In the genomic region with DNA sequence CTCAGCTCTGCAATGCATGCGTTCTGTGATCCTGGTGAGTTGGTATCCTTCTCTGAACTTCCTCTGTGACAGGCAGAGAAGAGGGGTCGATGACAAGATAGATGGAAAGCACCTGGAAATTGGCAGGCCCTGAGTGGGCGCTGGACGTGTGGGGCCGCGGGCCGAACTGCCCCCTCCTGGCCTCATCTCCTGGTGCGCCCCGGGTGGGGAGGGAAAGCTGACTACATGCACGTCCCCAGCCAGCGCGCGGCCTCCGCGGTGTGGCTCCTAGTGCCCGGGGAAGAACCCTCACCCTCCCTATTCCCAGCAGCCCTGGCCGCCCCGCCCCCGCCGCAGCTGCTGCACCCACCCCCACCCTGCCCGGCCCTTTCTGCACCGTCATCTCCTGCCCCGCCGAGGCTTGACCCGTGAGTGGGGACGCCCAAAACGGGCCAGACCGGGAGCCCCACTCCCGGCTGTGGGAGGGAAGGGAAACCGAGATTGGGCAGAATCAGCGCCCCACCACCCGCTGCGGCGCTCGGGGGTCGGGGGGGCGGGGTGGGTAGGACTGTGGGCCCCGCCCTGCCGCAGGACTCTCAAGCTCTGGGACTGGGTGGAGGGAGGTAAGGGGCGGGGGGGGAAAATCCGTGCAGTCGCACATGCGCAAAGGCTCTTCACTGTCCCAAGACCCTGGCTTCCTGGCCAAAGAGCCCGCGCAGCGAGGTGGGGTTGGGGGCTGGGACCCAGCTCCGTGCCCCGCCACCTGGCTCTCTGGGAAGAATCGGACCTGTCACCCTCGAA, we compare ENCODE assay signal across 8 cellular contexts. TPM values are rescaled to one million over a fixed set of nuclear protein-coding genes. Genes with fewer than 3 reads are reported as not detected.
A peak's percentile ranks its signal among the peaks of the same experiment; 100 is the strongest.
DNase-seq lines count a peak whose midpoint lies in the region; ATAC-seq and TF ChIP-seq lines count a peak whose summit lies in the region.

A gene (plus strand): TSS at position 371 of the 780 bp plus-strand sequence.

- H3K36me3 ChIP-seq in ascending aorta (no peaks in the 10 kb centered on the region), prostate gland (no peaks in the 10 kb centered on the region)

- peak within 1 kb of the TSS; percentile 57 to 64 for H3K4me3 ChIP-seq in ascending aorta
- peak within 1 kb of the TSS; percentile 57 for H3K4me3 ChIP-seq in right cardiac atrium (ENCODE audit: low read length)
- peak within 1 kb of the TSS; percentile 42 to 55 for H3K4me3 ChIP-seq in prostate gland

- H3K27ac ChIP-seq in ascending aorta (peak within 1 kb of the TSS; percentile 91 to 93), right cardiac atrium (ENCODE audit: low read length) (peak within 1 kb of the TSS; percentile 90), prostate gland (peak within 1 kb of the TSS; percentile 93 to 96)

- WGBS in right cardiac atrium, result 1% methylated on average over 50 of the region's 50 CpGs
- 2% methylated on average over 37 of the region's 50 CpGs for WGBS in prostate gland

- peaks cover 20 to 34% of the 10 kb centered on the region in 2 donors for H3K4me1 ChIP-seq in ascending aorta
- peaks cover 5% of the 10 kb centered on the region for H3K4me1 ChIP-seq in right cardiac atrium (ENCODE audit: control insufficient read depth, insufficient read depth, low read length)
- peaks cover 17% of the 10 kb centered on the region for H3K4me1 ChIP-seq in prostate gland (replicated peaks)

- ATAC-seq in GM18498 (IDR thresholded peaks at IDR 0.05; ENCODE audit: unreplicated experiment) (peak; percentile 33), HG03064 (IDR thresholded peaks at IDR 0.05; ENCODE audit: low read depth, unreplicated experiment) (peak; percentile 39), right cardiac atrium (peak; percentile 75 to 77)

- TF ChIP-seq POLR2A in prostate gland (IDR thresholded peaks at IDR 0.05), result peak; percentile 75

- TF ChIP-seq CTCF in AG09319 (IDR thresholded peaks at IDR 0.05; ENCODE audit: low read depth, low read length) (peak; percentile 7; the same call in 1 of the 2 replicates), ascending aorta (IDR thresholded peaks at IDR 0.05) (no peak), prostate gland (IDR thresholded peaks at IDR 0.05) (peak in 2 of 4 experiments; percentile 31 to 33)

- H3K27me3 ChIP-seq in ascending aorta, result no peaks in the 10 kb centered on the region
- H3K27me3 ChIP-seq in right cardiac atrium (ENCODE audit: control insufficient read depth, insufficient read depth), result no peaks in the 10 kb centered on the region
- H3K27me3 ChIP-seq in prostate gland (replicated peaks; ENCODE audit: insufficient read depth), result no peaks in the 10 kb centered on the region

- DNase-seq in AG09319 (ENCODE audit: extremely low read depth, low read depth) (peak; percentile 68), NCI-H774 (lab: John Stamatoyannopoulos, UW) (peak; percentile 47), ascending aorta (ENCODE audit: low spot score in 2 of 2) (peak; percentile 67 to 93), right cardiac atrium (peak; percentile 89 to 95 (median 95)), prostate gland (ENCODE audit: low spot score) (peak; percentile 87)
- no peak for DNase-seq in effector CD4-positive, alpha-beta T cell

- no peaks in the 10 kb centered on the region for H3K9me3 ChIP-seq in ascending aorta
- no peaks in the 10 kb centered on the region for H3K9me3 ChIP-seq in right cardiac atrium (ENCODE audit: control insufficient read depth, low read length)
- H3K9me3 ChIP-seq in prostate gland, result no peaks in the 10 kb centered on the region

- intact Hi-C loops in ascending aorta (cut with DNase I), result no loop called here
- intact Hi-C loops in right cardiac atrium (cut with DNase I), result no loop called here
- intact Hi-C loops in prostate gland (cut with DNase I), result no loop called here

RNA-seq across cellular contexts. Expression of the gene that starts here (rescaled TPM):
- total RNA-seq in ascending aorta (87.6 TPM), right cardiac atrium (100 to 1,000 TPM in 3 of 4 donors, 10 to 100 TPM in 1; 67.5 to 125 (median 107) TPM), prostate gland (100 to 1,000 TPM in 1 of 2 donors, 10 to 100 TPM in 1; 60.8 to 129 TPM)
- 133 TPM for polyA plus RNA-seq in right cardiac atrium
